In genomic region chr1:54317084-54317483, GRCh38 we compare ENCODE assay signal across 17 cellular contexts.
"Had no signal": no experiment of that assay in that cellular context is flagged by ENCODE, and none has a peak within 500 bp of the region (broad histone marks: within the 10 kb centered on the region; RNA-seq: fewer than 3 reads in every experiment).

No MANE protein-coding gene starts in this region.

- H3K9me3 ChIP-seq: esophagus squamous epithelium, heart right ventricle, left lung, testis had no signal

- DNase-seq: activated CD4-positive, alpha-beta T cell treated with anti-CD3 and anti-CD28 coated beads for 48 hours; activated CD8-positive, alpha-beta memory T cell treated with anti-CD3 and anti-CD28 coated beads, Interleukin-2, amount 50 U/mL, for 48 hours; activated CD8-positive, alpha-beta T cell treated with anti-CD3 and anti-CD28 coated beads, Interleukin-2, amount 10 ng/mL, durations not matched to agents 7 days and 5 days; activated naive CD4-positive, alpha-beta T cell treated with anti-CD3 and anti-CD28 coated beads, Interleukin-2, amount 10 ng/mL, durations not matched to agents 7 days and 5 days; amygdala; esophagus squamous epithelium; heart right ventricle; islet precursor cell; left lung; stimulated activated CD4-positive, alpha-beta T cell treated with anti-CD3 and anti-CD28 coated beads, Interleukin-4, amount 100 ng/mL, for 1 hour; stimulated activated naive CD8-positive, alpha-beta T cell treated with anti-CD3 and anti-CD28 coated beads, Interleukin-15, amount 100 ng/mL, for 72 hours; T-cell; testis had no signal

- H3K4me3 ChIP-seq: esophagus squamous epithelium, heart right ventricle, left lung, testis had no signal

- ATAC-seq: activated CD8-positive, alpha-beta T cell treated with anti-CD3 and anti-CD28 coated beads, Interleukin-2, amount 10 ng/mL, durations not matched to agents 7 days and 5 days; activated T-helper 17 cell treated with anti-CD3 and anti-CD28 coated beads, Interleukin-2, amount 50 U/mL, for 72 hours; heart right ventricle; left lung; stimulated activated naive CD8-positive, alpha-beta T cell treated with anti-CD3 and anti-CD28 coated beads, Interleukin-15, amount 100 ng/mL, for 72 hours; T-cell had no signal

- H3K27me3 ChIP-seq: esophagus squamous epithelium, heart right ventricle, left lung, testis had no signal

- FAIRE-seq: frontal cortex had no signal

- H3K27ac Mint-ChIP-seq: activated CD8-positive, alpha-beta T cell treated with anti-CD3 and anti-CD28 coated beads, Interleukin-2, amount 10 ng/mL, durations not matched to agents 7 days and 5 days; activated naive CD4-positive, alpha-beta T cell treated with anti-CD3 and anti-CD28 coated beads, Interleukin-2, amount 10 ng/mL, durations not matched to agents 7 days and 5 days; activated T-helper 17 cell treated with anti-CD3 and anti-CD28 coated beads, Interleukin-2, amount 50 U/mL, for 72 hours; memory B cell; stimulated activated naive CD8-positive, alpha-beta T cell treated with anti-CD3 and anti-CD28 coated beads, Interleukin-15, amount 100 ng/mL, for 72 hours had no signal

- H3K4me1 ChIP-seq: parathyroid adenoma had no signal

- H3K36me3 ChIP-seq: esophagus squamous epithelium, heart right ventricle, left lung had no signal

- H3K27me3 Mint-ChIP-seq: activated naive CD4-positive, alpha-beta T cell treated with anti-CD3 and anti-CD28 coated beads, Interleukin-2, amount 10 ng/mL, durations not matched to agents 7 days and 5 days; activated T-helper 17 cell treated with anti-CD3 and anti-CD28 coated beads, Interleukin-2, amount 50 U/mL, for 72 hours; memory B cell; stimulated activated naive CD8-positive, alpha-beta T cell treated with anti-CD3 and anti-CD28 coated beads, Interleukin-15, amount 100 ng/mL, for 72 hours; T-cell had no signal

- H3K9me3 Mint-ChIP-seq: activated naive CD4-positive, alpha-beta T cell treated with anti-CD3 and anti-CD28 coated beads, Interleukin-2, amount 10 ng/mL, durations not matched to agents 7 days and 5 days; activated T-helper 17 cell treated with anti-CD3 and anti-CD28 coated beads, Interleukin-2, amount 50 U/mL, for 72 hours; memory B cell; stimulated activated naive CD8-positive, alpha-beta T cell treated with anti-CD3 and anti-CD28 coated beads, Interleukin-15, amount 100 ng/mL, for 72 hours; T-cell had no signal

- H3K4me3 Mint-ChIP-seq: activated CD8-positive, alpha-beta T cell treated with anti-CD3 and anti-CD28 coated beads, Interleukin-2, amount 10 ng/mL, durations not matched to agents 7 days and 5 days; activated naive CD4-positive, alpha-beta T cell treated with anti-CD3 and anti-CD28 coated beads, Interleukin-2, amount 10 ng/mL, durations not matched to agents 7 days and 5 days; activated T-helper 17 cell treated with anti-CD3 and anti-CD28 coated beads, Interleukin-2, amount 50 U/mL, for 72 hours; memory B cell; stimulated activated naive CD8-positive, alpha-beta T cell treated with anti-CD3 and anti-CD28 coated beads, Interleukin-15, amount 100 ng/mL, for 72 hours; T-cell had no signal

- H3K27ac ChIP-seq: heart right ventricle, left lung, parathyroid adenoma, testis had no signal
